1 cellular context compared by ENCODE assay signal in the genomic region with DNA sequence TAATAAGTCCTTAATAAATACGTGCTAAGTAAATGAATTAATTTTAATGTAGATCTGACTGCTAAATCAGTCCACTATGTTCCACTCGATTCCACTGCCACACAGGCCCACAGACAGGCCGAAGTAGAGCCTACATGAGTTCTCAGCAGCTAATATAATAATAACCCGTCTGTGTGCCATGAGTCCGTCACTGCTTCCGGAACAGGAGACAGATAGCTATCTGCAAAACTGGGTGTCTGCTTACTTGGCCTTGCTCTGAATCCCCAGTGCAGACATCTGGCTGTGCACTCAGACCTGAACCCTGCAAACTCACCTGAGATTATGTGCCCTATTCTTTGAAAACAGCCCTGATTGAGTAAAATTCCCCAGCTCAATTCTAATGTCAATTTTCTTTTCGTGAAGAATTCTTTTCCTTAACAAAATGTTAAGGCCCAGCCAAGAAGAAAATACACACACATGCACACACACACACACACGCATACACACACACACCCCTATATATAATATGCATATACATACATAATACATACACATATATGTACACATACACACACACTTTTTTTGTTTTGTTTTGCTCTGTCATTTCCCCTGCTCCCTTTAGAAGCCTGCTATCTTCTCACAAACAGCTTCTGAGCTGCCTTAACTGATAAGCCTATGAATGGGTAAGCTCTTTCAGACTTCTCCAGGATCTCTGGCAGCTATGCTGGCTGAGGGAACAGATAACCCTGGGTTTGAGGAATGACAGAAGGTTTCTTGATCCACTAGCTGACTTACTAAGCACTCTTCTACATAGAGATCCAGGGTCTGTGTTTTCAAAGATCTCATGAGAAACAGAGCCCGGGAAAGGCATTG.
TF ChIP-seq lines count a peak whose summit lies in the region.

No MANE protein-coding gene starts in this region.

TF ChIP-seq in K562, 482 proteins besides CTCF, POLR2A, EP300 and RAD21 (continued from another document and continues in another):
- TF ChIP-seq, protein P1, sequence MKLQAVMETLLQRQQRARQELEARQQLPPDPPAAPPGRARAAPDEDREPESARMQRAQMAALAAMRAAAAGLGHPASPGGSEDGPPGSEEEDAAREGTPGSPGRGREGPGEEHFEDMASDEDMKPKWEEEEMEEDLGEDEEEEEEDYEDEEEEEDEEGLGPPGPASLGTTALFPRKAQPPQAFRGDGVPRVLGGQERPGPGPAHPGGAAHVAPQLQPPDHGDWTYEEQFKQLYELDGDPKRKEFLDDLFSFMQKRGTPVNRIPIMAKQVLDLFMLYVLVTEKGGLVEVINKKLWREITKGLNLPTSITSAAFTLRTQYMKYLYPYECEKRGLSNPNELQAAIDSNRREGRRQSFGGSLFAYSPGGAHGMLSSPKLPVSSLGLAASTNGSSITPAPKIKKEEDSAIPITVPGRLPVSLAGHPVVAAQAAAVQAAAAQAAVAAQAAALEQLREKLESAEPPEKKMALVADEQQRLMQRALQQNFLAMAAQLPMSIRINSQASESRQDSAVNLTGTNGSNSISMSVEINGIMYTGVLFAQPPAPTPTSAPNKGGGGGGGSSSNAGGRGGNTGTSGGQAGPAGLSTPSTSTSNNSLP (IDR thresholded peaks at IDR 0.05; ENCODE audit: borderline replicate concordance, low read depth, low read length), result 0 out of 2 replicates have a peak, but pooled peaks have one; percentile 42
- TF ChIP-seq CBFA2T3 (IDR thresholded peaks at IDR 0.05) (peak; percentile 100), C11orf30 (IDR thresholded peaks at IDR 0.05; ENCODE audit: low read depth) (peak; percentile 83), DPF2 (IDR thresholded peaks at IDR 0.05) (peak; percentile 100), OTX1 (CRISPR knock-in tag; IDR thresholded peaks at IDR 0.05) (0 out of 2 replicates have a peak, but pooled peaks have one; percentile 18), ZNF717 (CRISPR knock-in tag; IDR thresholded peaks at IDR 0.05) (no peak), PHF20 (IDR thresholded peaks at IDR 0.05; ENCODE audit: partially characterized antibody) (peak; percentile 92), TCF3 (CRISPR knock-in tag; IDR thresholded peaks at IDR 0.05) (peak; percentile 98), ZNF75A (CRISPR knock-in tag; IDR thresholded peaks at IDR 0.05) (no peak), CXXC5 (CRISPR knock-in tag; IDR thresholded peaks at IDR 0.05) (peak; percentile 64), ZBED1 (IDR thresholded peaks at IDR 0.05) (0 out of 2 replicates have a peak, but pooled peaks have one; percentile 51), ZSCAN29 (IDR thresholded peaks at IDR 0.05) (no peak), SMARCE1 (IDR thresholded peaks at IDR 0.05) (peak; percentile 98), ZNF77 (CRISPR knock-in tag; IDR thresholded peaks at IDR 0.05) (no peak), SMAD2 (IDR thresholded peaks at IDR 0.05; ENCODE audit: low read depth, low read length) (no peak), CREB1 (IDR thresholded peaks at IDR 0.05) (peak; percentile 64), CREB1 (CRISPR knock-in tag; IDR thresholded peaks at IDR 0.05) (no peak), MAFK (IDR thresholded peaks at IDR 0.05; ENCODE audit: low read length) (peak; percentile 72), ZNF274 (IDR thresholded peaks at IDR 0.05; ENCODE audit: borderline replicate concordance, low read depth, low read length) (peak; percentile 65; the same call in 1 of the 2 replicates), RCOR1 (IDR thresholded peaks at IDR 0.05; ENCODE audit: borderline replicate concordance in 1 of 2, low read depth in 2 of 2, low read length in 2 of 2) (peak; percentile 75 to 81; a peak in 3 of 4 replicates), ZNF408 (CRISPR knock-in tag; IDR thresholded peaks at IDR 0.05; ENCODE audit: low read depth) (no peak), MYC (IDR thresholded peaks at IDR 0.05; ENCODE audit: low read depth, low read length) (no peak), MYC (CRISPR knock-in tag; IDR thresholded peaks at IDR 0.05; ENCODE audit: borderline replicate concordance, low read depth) (no peak), ZNF24 (IDR thresholded peaks at IDR 0.05) (no peak; the same call in 1 of the 2 replicates), COPS2 (conservative IDR thresholded peaks at IDR 0.05) (no peak), ETV1 (tag; conservative IDR thresholded peaks at IDR 0.05; ENCODE audit: low read depth) (peak; percentile 81), ZNF444 (CRISPR knock-in tag; IDR thresholded peaks at IDR 0.05) (peak; percentile 59), MEIS2 (IDR thresholded peaks at IDR 0.05; ENCODE audit: partially characterized antibody) (peak; percentile 88), GATAD2B (IDR thresholded peaks at IDR 0.05; ENCODE audit: borderline replicate concordance) (peak; percentile 48; the same call in 1 of the 2 replicates), RB1 (IDR thresholded peaks at IDR 0.05; ENCODE audit: low read depth) (peak; percentile 28; the same call in 1 of the 2 replicates), CBX3 (IDR thresholded peaks at IDR 0.05; ENCODE audit: borderline replicate concordance in 1 of 2, low read length in 2 of 2) (peak in 1 of 2 experiments; percentile 77; a peak in 2 of 3 replicates), HNRNPK (IDR thresholded peaks at IDR 0.05; ENCODE audit: low read depth, low read length, poor library complexity, severe bottlenecking) (no peak), TRIM24 (IDR thresholded peaks at IDR 0.05) (peak; percentile 98), FOXJ2 (tag; IDR thresholded peaks at IDR 0.05) (peak; percentile 82), ZBTB1 (CRISPR knock-in tag; IDR thresholded peaks at IDR 0.05; ENCODE audit: borderline replicate concordance, low read depth) (no peak), ZNF175 (CRISPR knock-in tag; IDR thresholded peaks at IDR 0.05; ENCODE audit: low read depth) (peak; percentile 87; the same call in 1 of the 2 replicates), KDM1A (IDR thresholded peaks at IDR 0.05) (peak; percentile 92 to 93), TRIM28 (IDR thresholded peaks at IDR 0.05) (0 out of 2 replicates have a peak, but pooled peaks have one; percentile 36), SMARCC2 (IDR thresholded peaks at IDR 0.05; ENCODE audit: low read depth) (peak; percentile 98), NCOR1 (IDR thresholded peaks at IDR 0.05) (peak; percentile 99), NELFE (IDR thresholded peaks at IDR 0.05; ENCODE audit: insufficient read depth, insufficient read length) (no peak), JUND (IDR thresholded peaks at IDR 0.05; ENCODE audit: borderline replicate concordance, low read depth, low read length) (peak; percentile 78), JUND (tag; IDR thresholded peaks at IDR 0.05; ENCODE audit: borderline replicate concordance, low read depth, low read length) (peak; percentile 70; the same call in 2 of the 3 replicates)
- TF ChIP-seq, protein P2, sequence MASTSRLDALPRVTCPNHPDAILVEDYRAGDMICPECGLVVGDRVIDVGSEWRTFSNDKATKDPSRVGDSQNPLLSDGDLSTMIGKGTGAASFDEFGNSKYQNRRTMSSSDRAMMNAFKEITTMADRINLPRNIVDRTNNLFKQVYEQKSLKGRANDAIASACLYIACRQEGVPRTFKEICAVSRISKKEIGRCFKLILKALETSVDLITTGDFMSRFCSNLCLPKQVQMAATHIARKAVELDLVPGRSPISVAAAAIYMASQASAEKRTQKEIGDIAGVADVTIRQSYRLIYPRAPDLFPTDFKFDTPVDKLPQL (IDR thresholded peaks at IDR 0.05; ENCODE audit: extremely low read depth, insufficient read length), result no peak
- TF ChIP-seq, protein P3, sequence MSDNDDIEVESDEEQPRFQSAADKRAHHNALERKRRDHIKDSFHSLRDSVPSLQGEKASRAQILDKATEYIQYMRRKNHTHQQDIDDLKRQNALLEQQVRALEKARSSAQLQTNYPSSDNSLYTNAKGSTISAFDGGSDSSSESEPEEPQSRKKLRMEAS (CRISPR knock-in tag; IDR thresholded peaks at IDR 0.05), result no peak
- TF ChIP-seq, protein P4, sequence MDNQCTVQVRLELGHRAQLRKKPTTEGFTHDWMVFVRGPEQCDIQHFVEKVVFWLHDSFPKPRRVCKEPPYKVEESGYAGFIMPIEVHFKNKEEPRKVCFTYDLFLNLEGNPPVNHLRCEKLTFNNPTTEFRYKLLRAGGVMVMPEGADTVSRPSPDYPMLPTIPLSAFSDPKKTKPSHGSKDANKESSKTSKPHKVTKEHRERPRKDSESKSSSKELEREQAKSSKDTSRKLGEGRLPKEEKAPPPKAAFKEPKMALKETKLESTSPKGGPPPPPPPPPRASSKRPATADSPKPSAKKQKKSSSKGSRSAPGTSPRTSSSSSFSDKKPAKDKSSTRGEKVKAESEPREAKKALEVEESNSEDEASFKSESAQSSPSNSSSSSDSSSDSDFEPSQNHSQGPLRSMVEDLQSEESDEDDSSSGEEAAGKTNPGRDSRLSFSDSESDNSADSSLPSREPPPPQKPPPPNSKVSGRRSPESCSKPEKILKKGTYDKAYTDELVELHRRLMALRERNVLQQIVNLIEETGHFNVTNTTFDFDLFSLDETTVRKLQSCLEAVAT (IDR thresholded peaks at IDR 0.05), result peak in 1 of 2 experiments; percentile 28; a peak in 1 of 4 replicates
- TF ChIP-seq, protein P5, sequence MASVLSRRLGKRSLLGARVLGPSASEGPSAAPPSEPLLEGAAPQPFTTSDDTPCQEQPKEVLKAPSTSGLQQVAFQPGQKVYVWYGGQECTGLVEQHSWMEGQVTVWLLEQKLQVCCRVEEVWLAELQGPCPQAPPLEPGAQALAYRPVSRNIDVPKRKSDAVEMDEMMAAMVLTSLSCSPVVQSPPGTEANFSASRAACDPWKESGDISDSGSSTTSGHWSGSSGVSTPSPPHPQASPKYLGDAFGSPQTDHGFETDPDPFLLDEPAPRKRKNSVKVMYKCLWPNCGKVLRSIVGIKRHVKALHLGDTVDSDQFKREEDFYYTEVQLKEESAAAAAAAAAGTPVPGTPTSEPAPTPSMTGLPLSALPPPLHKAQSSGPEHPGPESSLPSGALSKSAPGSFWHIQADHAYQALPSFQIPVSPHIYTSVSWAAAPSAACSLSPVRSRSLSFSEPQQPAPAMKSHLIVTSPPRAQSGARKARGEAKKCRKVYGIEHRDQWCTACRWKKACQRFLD (CRISPR knock-in tag; IDR thresholded peaks at IDR 0.05), result peak; percentile 27; the same call in 1 of the 2 replicates
- TF ChIP-seq, protein P6, sequence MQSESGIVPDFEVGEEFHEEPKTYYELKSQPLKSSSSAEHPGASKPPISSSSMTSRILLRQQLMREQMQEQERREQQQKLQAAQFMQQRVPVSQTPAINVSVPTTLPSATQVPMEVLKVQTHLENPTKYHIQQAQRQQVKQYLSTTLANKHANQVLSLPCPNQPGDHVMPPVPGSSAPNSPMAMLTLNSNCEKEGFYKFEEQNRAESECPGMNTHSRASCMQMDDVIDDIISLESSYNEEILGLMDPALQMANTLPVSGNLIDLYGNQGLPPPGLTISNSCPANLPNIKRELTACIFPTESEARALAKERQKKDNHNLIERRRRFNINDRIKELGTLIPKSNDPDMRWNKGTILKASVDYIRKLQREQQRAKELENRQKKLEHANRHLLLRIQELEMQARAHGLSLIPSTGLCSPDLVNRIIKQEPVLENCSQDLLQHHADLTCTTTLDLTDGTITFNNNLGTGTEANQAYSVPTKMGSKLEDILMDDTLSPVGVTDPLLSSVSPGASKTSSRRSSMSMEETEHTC (IDR thresholded peaks at IDR 0.05), result no peak
- TF ChIP-seq, protein P7, sequence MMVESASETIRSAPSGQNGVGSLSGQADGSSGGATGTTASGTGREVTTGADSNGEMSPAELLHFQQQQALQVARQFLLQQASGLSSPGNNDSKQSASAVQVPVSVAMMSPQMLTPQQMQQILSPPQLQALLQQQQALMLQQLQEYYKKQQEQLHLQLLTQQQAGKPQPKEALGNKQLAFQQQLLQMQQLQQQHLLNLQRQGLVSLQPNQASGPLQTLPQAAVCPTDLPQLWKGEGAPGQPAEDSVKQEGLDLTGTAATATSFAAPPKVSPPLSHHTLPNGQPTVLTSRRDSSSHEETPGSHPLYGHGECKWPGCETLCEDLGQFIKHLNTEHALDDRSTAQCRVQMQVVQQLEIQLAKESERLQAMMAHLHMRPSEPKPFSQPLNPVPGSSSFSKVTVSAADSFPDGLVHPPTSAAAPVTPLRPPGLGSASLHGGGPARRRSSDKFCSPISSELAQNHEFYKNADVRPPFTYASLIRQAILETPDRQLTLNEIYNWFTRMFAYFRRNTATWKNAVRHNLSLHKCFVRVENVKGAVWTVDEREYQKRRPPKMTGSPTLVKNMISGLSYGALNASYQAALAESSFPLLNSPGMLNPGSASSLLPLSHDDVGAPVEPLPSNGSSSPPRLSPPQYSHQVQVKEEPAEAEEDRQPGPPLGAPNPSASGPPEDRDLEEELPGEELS (CRISPR knock-in tag; IDR thresholded peaks at IDR 0.05; ENCODE audit: borderline replicate concordance), result no peak
- TF ChIP-seq, protein P8, sequence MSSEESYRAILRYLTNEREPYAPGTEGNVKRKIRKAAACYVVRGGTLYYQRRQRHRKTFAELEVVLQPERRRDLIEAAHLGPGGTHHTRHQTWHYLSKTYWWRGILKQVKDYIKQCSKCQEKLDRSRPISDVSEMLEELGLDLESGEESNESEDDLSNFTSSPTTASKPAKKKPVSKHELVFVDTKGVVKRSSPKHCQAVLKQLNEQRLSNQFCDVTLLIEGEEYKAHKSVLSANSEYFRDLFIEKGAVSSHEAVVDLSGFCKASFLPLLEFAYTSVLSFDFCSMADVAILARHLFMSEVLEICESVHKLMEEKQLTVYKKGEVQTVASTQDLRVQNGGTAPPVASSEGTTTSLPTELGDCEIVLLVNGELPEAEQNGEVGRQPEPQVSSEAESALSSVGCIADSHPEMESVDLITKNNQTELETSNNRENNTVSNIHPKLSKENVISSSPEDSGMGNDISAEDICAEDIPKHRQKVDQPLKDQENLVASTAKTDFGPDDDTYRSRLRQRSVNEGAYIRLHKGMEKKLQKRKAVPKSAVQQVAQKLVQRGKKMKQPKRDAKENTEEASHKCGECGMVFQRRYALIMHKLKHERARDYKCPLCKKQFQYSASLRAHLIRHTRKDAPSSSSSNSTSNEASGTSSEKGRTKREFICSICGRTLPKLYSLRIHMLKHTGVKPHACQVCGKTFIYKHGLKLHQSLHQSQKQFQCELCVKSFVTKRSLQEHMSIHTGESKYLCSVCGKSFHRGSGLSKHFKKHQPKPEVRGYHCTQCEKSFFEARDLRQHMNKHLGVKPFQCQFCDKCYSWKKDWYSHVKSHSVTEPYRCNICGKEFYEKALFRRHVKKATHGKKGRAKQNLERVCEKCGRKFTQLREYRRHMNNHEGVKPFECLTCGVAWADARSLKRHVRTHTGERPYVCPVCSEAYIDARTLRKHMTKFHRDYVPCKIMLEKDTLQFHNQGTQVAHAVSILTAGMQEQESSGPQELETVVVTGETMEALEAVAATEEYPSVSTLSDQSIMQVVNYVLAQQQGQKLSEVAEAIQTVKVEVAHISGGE (CRISPR knock-in tag; IDR thresholded peaks at IDR 0.05), result peak in 1 of 3 experiments; percentile 72; a peak in 2 of 6 replicates
